In the genomic region with DNA sequence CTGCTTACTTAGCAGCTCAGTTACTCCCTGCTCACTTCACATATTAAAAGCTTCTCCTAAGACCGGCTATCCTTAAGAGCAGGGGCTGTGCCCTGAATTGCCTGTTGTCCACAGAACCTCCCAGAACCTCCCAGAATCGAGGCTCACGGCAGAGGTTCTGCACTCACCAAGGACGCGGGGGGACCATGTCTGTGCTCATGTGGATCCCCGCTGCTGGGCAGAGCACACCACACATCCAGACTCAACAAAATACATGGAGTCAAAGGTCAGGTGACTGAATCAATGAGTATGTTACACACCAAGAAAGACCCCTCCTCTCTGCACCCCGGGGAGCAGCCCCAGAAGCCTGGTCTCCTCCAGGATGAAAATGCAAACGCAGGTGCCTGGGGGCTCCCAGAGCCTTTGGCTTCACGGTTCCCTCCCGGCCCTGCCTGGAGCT, we compare ENCODE assay signal across 1 cellular context.
TF ChIP-seq lines count a peak whose summit lies in the region.

No MANE protein-coding gene starts in this region.

TF ChIP-seq in GM23338, 12 proteins besides CTCF, POLR2A, EP300 and RAD21 (continued from another document):
- TF ChIP-seq, protein P1, sequence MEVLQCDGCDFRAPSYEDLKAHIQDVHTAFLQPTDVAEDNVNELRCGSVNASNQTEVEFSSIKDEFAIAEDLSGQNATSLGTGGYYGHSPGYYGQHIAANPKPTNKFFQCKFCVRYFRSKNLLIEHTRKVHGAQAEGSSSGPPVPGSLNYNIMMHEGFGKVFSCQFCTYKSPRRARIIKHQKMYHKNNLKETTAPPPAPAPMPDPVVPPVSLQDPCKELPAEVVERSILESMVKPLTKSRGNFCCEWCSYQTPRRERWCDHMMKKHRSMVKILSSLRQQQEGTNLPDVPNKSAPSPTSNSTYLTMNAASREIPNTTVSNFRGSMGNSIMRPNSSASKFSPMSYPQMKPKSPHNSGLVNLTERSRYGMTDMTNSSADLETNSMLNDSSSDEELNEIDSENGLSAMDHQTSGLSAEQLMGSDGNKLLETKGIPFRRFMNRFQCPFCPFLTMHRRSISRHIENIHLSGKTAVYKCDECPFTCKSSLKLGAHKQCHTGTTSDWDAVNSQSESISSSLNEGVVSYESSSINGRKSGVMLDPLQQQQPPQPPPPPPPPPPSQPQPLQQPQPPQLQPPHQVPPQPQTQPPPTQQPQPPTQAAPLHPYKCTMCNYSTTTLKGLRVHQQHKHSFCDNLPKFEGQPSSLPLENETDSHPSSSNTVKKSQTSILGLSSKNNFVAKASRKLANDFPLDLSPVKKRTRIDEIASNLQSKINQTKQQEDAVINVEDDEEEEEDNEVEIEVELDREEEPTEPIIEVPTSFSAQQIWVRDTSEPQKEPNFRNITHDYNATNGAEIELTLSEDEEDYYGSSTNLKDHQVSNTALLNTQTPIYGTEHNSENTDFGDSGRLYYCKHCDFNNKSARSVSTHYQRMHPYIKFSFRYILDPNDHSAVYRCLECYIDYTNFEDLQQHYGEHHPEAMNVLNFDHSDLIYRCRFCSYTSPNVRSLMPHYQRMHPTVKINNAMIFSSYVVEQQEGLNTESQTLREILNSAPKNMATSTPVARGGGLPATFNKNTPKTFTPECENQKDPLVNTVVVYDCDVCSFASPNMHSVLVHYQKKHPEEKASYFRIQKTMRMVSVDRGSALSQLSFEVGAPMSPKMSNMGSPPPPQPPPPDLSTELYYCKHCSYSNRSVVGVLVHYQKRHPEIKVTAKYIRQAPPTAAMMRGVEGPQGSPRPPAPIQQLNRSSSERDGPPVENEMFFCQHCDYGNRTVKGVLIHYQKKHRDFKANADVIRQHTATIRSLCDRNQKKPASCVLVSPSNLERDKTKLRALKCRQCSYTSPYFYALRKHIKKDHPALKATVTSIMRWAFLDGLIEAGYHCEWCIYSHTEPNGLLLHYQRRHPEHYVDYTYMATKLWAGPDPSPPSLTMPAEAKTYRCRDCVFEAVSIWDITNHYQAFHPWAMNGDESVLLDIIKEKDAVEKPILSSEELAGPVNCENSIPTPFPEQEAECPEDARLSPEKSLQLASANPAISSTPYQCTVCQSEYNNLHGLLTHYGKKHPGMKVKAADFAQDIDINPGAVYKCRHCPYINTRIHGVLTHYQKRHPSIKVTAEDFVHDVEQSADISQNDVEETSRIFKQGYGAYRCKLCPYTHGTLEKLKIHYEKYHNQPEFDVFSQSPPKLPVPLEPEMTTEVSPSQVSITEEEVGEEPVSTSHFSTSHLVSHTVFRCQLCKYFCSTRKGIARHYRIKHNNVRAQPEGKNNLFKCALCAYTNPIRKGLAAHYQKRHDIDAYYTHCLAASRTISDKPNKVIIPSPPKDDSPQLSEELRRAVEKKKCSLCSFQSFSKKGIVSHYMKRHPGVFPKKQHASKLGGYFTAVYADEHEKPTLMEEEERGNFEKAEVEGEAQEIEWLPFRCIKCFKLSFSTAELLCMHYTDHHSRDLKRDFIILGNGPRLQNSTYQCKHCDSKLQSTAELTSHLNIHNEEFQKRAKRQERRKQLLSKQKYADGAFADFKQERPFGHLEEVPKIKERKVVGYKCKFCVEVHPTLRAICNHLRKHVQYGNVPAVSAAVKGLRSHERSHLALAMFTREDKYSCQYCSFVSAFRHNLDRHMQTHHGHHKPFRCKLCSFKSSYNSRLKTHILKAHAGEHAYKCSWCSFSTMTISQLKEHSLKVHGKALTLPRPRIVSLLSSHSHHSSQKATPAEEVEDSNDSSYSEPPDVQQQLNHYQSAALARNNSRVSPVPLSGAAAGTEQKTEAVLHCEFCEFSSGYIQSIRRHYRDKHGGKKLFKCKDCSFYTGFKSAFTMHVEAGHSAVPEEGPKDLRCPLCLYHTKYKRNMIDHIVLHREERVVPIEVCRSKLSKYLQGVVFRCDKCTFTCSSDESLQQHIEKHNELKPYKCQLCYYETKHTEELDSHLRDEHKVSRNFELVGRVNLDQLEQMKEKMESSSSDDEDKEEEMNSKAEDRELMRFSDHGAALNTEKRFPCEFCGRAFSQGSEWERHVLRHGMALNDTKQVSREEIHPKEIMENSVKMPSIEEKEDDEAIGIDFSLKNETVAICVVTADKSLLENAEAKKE (CRISPR knock-in tag; IDR thresholded peaks at IDR 0.05) = no peak
- TF ChIP-seq ZNF331 (CRISPR knock-in tag; IDR thresholded peaks at IDR 0.05; ENCODE audit: low read depth) = no peak
- no peak for TF ChIP-seq STAT1 (IDR thresholded peaks at IDR 0.05; ENCODE audit: unreplicated experiment)
- TF ChIP-seq, protein P2, sequence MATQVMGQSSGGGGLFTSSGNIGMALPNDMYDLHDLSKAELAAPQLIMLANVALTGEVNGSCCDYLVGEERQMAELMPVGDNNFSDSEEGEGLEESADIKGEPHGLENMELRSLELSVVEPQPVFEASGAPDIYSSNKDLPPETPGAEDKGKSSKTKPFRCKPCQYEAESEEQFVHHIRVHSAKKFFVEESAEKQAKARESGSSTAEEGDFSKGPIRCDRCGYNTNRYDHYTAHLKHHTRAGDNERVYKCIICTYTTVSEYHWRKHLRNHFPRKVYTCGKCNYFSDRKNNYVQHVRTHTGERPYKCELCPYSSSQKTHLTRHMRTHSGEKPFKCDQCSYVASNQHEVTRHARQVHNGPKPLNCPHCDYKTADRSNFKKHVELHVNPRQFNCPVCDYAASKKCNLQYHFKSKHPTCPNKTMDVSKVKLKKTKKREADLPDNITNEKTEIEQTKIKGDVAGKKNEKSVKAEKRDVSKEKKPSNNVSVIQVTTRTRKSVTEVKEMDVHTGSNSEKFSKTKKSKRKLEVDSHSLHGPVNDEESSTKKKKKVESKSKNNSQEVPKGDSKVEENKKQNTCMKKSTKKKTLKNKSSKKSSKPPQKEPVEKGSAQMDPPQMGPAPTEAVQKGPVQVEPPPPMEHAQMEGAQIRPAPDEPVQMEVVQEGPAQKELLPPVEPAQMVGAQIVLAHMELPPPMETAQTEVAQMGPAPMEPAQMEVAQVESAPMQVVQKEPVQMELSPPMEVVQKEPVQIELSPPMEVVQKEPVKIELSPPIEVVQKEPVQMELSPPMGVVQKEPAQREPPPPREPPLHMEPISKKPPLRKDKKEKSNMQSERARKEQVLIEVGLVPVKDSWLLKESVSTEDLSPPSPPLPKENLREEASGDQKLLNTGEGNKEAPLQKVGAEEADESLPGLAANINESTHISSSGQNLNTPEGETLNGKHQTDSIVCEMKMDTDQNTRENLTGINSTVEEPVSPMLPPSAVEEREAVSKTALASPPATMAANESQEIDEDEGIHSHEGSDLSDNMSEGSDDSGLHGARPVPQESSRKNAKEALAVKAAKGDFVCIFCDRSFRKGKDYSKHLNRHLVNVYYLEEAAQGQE (IDR thresholded peaks at IDR 0.05; ENCODE audit: unreplicated experiment) = no peak
- no peak for TF ChIP-seq EZH2 (IDR thresholded peaks at IDR 0.05; ENCODE audit: low read depth, unreplicated experiment)
